In genomic region chr5:108521841-108522506, GRCh38 we compare ENCODE assay signal across 8 cellular contexts.
A peak's percentile ranks its signal among the peaks of the same experiment; 100 is the strongest.
DNase-seq lines count a peak whose midpoint lies in the region; ATAC-seq and TF ChIP-seq lines count a peak whose summit lies in the region.

No MANE protein-coding gene starts in this region.

- H3K27me3 ChIP-seq in Caco-2 (replicated peaks; ENCODE audit: control insufficient read depth, insufficient read depth, low read length) (no peaks in the 10 kb centered on the region), ascending aorta (no peaks in the 10 kb centered on the region)

- H3K9me3 Mint-ChIP-seq in Caco-2 (ENCODE audit: unreplicated experiment), result peaks cover 24% of the 10 kb centered on the region
- peaks cover 6% of the 10 kb centered on the region for H3K9me3 Mint-ChIP-seq in activated CD4-positive, alpha-beta memory T cell treated with anti-CD3 and anti-CD28 coated beads, Interleukin-2, amount 10 ng/mL, durations not matched to agents 7 days and 5 days

- TF ChIP-seq CTCF in Caco-2 (IDR thresholded peaks at IDR 0.05; ENCODE audit: insufficient read depth in 1 of 2, low read depth in 1 of 2, low read length in 1 of 2, severe bottlenecking in 1 of 2, unreplicated experiment in 1 of 2) (peak; percentile 71), ascending aorta (IDR thresholded peaks at IDR 0.05) (peak; percentile 17 to 47 (median 30))

- peaks cover 12% of the 10 kb centered on the region for H3K4me1 Mint-ChIP-seq in Caco-2 (ENCODE audit: low read depth, unreplicated experiment)
- no peaks in the 10 kb centered on the region for H3K4me1 Mint-ChIP-seq in activated CD4-positive, alpha-beta memory T cell treated with anti-CD3 and anti-CD28 coated beads, Interleukin-2, amount 10 ng/mL, durations not matched to agents 7 days and 5 days

- H3K4me3 Mint-ChIP-seq in Caco-2 (ENCODE audit: unreplicated experiment), result no peak overlapping the region
- no peak overlapping the region for H3K4me3 Mint-ChIP-seq in activated CD4-positive, alpha-beta memory T cell treated with anti-CD3 and anti-CD28 coated beads, Interleukin-2, amount 10 ng/mL, durations not matched to agents 7 days and 5 days

- POLR2A ChIA-PET in Caco-2 (lab: Charles Lee), result no interaction called here
- POLR2A ChIA-PET in activated CD4-positive, alpha-beta memory T cell treated with anti-CD3 and anti-CD28 coated beads, Interleukin-2, amount 10 ng/mL, durations not matched to agents 7 days and 5 days (lab: Charles Lee), result no interaction called here

- H3K4me3 ChIP-seq in Caco-2 (ENCODE audit: low read depth, low read length) (no peak overlapping the region), ascending aorta (no peak overlapping the region)

- CTCF ChIA-PET in Caco-2 (lab: Charles Lee), result no interaction called here
- CTCF ChIA-PET in activated CD4-positive, alpha-beta memory T cell treated with anti-CD3 and anti-CD28 coated beads, Interleukin-2, amount 10 ng/mL, durations not matched to agents 7 days and 5 days (lab: Charles Lee), result interaction anchor here (0.5 kb wide), 1 partner anchor 128 kb away, joined by 3 read pairs; no protein-coding TSS in a partner anchor

- BruUV-seq in Caco-2 (replicated peaks; lab: Mats Ljungman, UMichigan), result no TSS peak

- H3K36me3 ChIP-seq in Caco-2 (ENCODE audit: control insufficient read depth, insufficient read depth, low read length) (no peaks in the 10 kb centered on the region), ascending aorta (no peaks in the 10 kb centered on the region)

- DNase-seq in Caco-2 (peak in 1 of 2 experiments; percentile 66), NCI-H345 treated with DMSO at 0.1 percent for 48 hours (lab: John Stamatoyannopoulos, UW; ENCODE audit: unreplicated experiment) (peak; percentile 29), ascending aorta (ENCODE audit: low spot score in 2 of 2) (no peak), iPS-NIHi11 (ENCODE audit: low spot score) (peak; percentile 62), stromal cell of bone marrow (ENCODE audit: low read depth) (peak; percentile 39)
- DNase-seq in activated CD4-positive, alpha-beta memory T cell treated with anti-CD3 and anti-CD28 coated beads, Interleukin-2, amount 10 ng/mL, durations not matched to agents 7 days and 5 days, result no peak

- H3K4me1 ChIP-seq in Caco-2, result peaks cover 8% of the 10 kb centered on the region
- no peaks in the 10 kb centered on the region for H3K4me1 ChIP-seq in ascending aorta

- intact Hi-C loops in Caco-2 (cut with micrococcal nuclease; ENCODE audit: unreplicated experiment), result loop anchor here (1.0 to 5.0 kb wide), 5 partner anchors 41 to 225 kb away; partner anchors contain the start of gene FER
- intact Hi-C loops in ascending aorta (cut with DNase I), result no loop called here

- no peaks in the 10 kb centered on the region for H3K36me3 Mint-ChIP-seq in Caco-2 (ENCODE audit: insufficient read depth, unreplicated experiment)
- no peaks in the 10 kb centered on the region for H3K36me3 Mint-ChIP-seq in activated CD4-positive, alpha-beta memory T cell treated with anti-CD3 and anti-CD28 coated beads, Interleukin-2, amount 10 ng/mL, durations not matched to agents 7 days and 5 days (ENCODE audit: low read depth)

- ATAC-seq in GM18909 (IDR thresholded peaks at IDR 0.05; ENCODE audit: poor library complexity, unreplicated experiment), result peak; percentile 64
- peak; percentile 38 for ATAC-seq in HG03066 (IDR thresholded peaks at IDR 0.05; ENCODE audit: low read depth, unreplicated experiment)

- H3K27ac ChIP-seq in ascending aorta, result no peak overlapping the region

- H3K9me3 ChIP-seq in Caco-2 (0 out of 2 replicates have a peak, but pooled peaks cover under 1% of the 10 kb centered on the region), ascending aorta (no peaks in the 10 kb centered on the region)

- H3K27ac Mint-ChIP-seq in Caco-2 (ENCODE audit: unreplicated experiment), result no peak overlapping the region
- no peak overlapping the region for H3K27ac Mint-ChIP-seq in activated CD4-positive, alpha-beta memory T cell treated with anti-CD3 and anti-CD28 coated beads, Interleukin-2, amount 10 ng/mL, durations not matched to agents 7 days and 5 days

- no peaks in the 10 kb centered on the region for H3K27me3 Mint-ChIP-seq in Caco-2 (ENCODE audit: insufficient read depth, unreplicated experiment)
- no peaks in the 10 kb centered on the region for H3K27me3 Mint-ChIP-seq in activated CD4-positive, alpha-beta memory T cell treated with anti-CD3 and anti-CD28 coated beads, Interleukin-2, amount 10 ng/mL, durations not matched to agents 7 days and 5 days

Comparison
In these comparisons a context has a peak if more than half of its experiments do, and no peak if none do; other contexts are left out.
1. DNase-seq: peak in NCI-H345 treated with DMSO at 0.1 percent for 48 hours (single experiment), iPS-NIHi11 (single experiment) and stromal cell of bone marrow (single experiment); none in ascending aorta (0 of 2) and activated CD4-positive, alpha-beta memory T cell treated with anti-CD3 and anti-CD28 coated beads, Interleukin-2, amount 10 ng/mL, durations not matched to agents 7 days and 5 days (single experiment).